1 cellular context compared by ENCODE assay signal in the genomic region with DNA sequence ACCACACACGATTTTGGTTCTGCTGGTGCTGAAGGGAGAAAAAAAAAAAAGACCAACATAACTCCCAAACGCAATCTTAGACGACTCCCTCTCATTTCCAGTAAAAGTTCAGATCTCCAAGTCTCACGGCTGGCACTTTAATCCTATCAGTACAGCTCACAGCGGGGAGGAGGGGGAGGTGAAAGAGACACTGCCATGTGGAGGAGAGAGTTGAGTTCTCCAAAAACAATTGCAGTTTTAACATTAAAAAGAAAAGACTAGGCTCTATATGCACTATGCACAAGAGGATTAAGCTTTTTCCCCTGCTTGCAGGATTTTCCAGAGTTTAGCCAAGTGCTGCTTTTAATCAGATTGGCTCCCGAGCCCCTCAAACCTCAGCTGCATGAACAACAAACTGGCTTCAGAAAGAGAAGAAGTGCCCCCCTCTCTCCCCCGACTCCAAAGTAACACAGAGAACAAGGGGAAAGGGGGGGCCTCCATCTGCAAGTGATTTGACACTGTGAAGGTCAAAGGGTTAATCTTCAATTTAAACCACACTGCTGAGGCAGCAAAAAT.
TF ChIP-seq lines count a peak whose summit lies in the region.

No MANE protein-coding gene starts in this region.

TF ChIP-seq in GM23338, 12 proteins besides CTCF, POLR2A, EP300 and RAD21:
- no peak for TF ChIP-seq EZH2 (IDR thresholded peaks at IDR 0.05; ENCODE audit: low read depth, unreplicated experiment)
- TF ChIP-seq, protein P1, sequence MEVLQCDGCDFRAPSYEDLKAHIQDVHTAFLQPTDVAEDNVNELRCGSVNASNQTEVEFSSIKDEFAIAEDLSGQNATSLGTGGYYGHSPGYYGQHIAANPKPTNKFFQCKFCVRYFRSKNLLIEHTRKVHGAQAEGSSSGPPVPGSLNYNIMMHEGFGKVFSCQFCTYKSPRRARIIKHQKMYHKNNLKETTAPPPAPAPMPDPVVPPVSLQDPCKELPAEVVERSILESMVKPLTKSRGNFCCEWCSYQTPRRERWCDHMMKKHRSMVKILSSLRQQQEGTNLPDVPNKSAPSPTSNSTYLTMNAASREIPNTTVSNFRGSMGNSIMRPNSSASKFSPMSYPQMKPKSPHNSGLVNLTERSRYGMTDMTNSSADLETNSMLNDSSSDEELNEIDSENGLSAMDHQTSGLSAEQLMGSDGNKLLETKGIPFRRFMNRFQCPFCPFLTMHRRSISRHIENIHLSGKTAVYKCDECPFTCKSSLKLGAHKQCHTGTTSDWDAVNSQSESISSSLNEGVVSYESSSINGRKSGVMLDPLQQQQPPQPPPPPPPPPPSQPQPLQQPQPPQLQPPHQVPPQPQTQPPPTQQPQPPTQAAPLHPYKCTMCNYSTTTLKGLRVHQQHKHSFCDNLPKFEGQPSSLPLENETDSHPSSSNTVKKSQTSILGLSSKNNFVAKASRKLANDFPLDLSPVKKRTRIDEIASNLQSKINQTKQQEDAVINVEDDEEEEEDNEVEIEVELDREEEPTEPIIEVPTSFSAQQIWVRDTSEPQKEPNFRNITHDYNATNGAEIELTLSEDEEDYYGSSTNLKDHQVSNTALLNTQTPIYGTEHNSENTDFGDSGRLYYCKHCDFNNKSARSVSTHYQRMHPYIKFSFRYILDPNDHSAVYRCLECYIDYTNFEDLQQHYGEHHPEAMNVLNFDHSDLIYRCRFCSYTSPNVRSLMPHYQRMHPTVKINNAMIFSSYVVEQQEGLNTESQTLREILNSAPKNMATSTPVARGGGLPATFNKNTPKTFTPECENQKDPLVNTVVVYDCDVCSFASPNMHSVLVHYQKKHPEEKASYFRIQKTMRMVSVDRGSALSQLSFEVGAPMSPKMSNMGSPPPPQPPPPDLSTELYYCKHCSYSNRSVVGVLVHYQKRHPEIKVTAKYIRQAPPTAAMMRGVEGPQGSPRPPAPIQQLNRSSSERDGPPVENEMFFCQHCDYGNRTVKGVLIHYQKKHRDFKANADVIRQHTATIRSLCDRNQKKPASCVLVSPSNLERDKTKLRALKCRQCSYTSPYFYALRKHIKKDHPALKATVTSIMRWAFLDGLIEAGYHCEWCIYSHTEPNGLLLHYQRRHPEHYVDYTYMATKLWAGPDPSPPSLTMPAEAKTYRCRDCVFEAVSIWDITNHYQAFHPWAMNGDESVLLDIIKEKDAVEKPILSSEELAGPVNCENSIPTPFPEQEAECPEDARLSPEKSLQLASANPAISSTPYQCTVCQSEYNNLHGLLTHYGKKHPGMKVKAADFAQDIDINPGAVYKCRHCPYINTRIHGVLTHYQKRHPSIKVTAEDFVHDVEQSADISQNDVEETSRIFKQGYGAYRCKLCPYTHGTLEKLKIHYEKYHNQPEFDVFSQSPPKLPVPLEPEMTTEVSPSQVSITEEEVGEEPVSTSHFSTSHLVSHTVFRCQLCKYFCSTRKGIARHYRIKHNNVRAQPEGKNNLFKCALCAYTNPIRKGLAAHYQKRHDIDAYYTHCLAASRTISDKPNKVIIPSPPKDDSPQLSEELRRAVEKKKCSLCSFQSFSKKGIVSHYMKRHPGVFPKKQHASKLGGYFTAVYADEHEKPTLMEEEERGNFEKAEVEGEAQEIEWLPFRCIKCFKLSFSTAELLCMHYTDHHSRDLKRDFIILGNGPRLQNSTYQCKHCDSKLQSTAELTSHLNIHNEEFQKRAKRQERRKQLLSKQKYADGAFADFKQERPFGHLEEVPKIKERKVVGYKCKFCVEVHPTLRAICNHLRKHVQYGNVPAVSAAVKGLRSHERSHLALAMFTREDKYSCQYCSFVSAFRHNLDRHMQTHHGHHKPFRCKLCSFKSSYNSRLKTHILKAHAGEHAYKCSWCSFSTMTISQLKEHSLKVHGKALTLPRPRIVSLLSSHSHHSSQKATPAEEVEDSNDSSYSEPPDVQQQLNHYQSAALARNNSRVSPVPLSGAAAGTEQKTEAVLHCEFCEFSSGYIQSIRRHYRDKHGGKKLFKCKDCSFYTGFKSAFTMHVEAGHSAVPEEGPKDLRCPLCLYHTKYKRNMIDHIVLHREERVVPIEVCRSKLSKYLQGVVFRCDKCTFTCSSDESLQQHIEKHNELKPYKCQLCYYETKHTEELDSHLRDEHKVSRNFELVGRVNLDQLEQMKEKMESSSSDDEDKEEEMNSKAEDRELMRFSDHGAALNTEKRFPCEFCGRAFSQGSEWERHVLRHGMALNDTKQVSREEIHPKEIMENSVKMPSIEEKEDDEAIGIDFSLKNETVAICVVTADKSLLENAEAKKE (CRISPR knock-in tag; IDR thresholded peaks at IDR 0.05): 0 out of 2 replicates have a peak, but pooled peaks have one; percentile 17
